1 cellular context compared by ENCODE assay signal in the genomic region with DNA sequence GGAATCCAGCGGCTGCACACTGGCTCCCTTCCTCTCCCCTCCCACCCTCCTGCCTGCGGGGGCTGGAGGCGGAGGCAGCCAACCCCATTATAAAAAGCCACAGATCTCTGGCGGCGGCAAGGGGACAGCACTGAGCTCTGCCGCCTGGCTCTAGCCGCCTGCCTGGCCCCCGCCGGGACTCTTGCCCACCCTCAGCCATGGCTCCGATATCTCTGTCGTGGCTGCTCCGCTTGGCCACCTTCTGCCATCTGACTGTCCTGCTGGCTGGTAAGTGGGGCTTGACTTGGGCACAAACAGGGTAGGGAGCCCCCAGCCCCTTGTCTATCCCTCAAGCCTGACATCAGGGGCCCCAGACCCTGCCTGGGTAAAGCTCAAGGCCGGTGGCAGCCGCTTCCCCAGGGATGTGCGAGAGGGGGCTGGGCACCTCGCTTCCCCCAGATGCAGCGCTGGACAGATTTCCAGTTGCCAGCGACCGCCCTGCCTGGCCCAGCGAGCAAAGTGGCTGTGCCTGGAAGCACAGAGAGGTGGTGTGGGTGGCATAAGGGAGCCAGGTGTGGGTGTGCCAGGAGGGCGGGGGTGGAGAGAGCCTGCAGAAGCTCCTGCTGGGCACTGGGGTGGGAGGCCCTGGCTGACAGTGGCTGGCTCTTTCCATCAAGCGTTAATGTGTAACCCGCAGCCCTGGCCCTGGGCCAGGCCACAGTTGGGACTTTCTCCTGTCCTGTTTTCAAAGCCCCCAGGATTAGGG.
TF ChIP-seq lines count a peak whose summit lies in the region.

CX3CL1 (plus strand) TSS at position 119 of the 745 bp plus-strand sequence; CDS start at position 198, 79 bp downstream.

TF ChIP-seq in endothelial cell of umbilical vein, 7 proteins besides CTCF, POLR2A, EP300 and RAD21:
- TF ChIP-seq MYC (IDR thresholded peaks at IDR 0.05; ENCODE audit: low read depth, low read length) (no peak), EZH2 (IDR thresholded peaks at IDR 0.05; ENCODE audit: borderline replicate concordance, low read depth, low read length, severe bottlenecking) (no peak), POLR2AphosphoS5 (IDR thresholded peaks at IDR 0.05; ENCODE audit: insufficient read depth, low read depth, low read length) (no peak), FOS (IDR thresholded peaks at IDR 0.05; ENCODE audit: borderline replicate concordance, insufficient read depth, low read length) (no peak), GATA2 (IDR thresholded peaks at IDR 0.05; ENCODE audit: insufficient read depth, insufficient read length, low read depth, low read length) (no peak), JUN (IDR thresholded peaks at IDR 0.05; ENCODE audit: borderline replicate concordance, insufficient read depth, insufficient read length, low read depth) (no peak)
- TF ChIP-seq, protein P1, sequence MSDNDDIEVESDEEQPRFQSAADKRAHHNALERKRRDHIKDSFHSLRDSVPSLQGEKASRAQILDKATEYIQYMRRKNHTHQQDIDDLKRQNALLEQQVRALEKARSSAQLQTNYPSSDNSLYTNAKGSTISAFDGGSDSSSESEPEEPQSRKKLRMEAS (IDR thresholded peaks at IDR 0.05; ENCODE audit: insufficient read depth, insufficient read length), result no peak
TF ChIP-seq in endothelial cell of umbilical vein: peak in this region for 0.
